ENCODE assay signal across 1 cellular context in genomic region chr17:65560628-65561371, GRCh38.
TF ChIP-seq lines count a peak whose summit lies in the region.

No MANE protein-coding gene starts in this region.

TF ChIP-seq in HepG2, 621 proteins besides CTCF, POLR2A, EP300 and RAD21 (continued from another document and continues in another):
- no peak for TF ChIP-seq SNAPC2 (CRISPR knock-in tag; IDR thresholded peaks at IDR 0.05)
- TF ChIP-seq, protein P1, sequence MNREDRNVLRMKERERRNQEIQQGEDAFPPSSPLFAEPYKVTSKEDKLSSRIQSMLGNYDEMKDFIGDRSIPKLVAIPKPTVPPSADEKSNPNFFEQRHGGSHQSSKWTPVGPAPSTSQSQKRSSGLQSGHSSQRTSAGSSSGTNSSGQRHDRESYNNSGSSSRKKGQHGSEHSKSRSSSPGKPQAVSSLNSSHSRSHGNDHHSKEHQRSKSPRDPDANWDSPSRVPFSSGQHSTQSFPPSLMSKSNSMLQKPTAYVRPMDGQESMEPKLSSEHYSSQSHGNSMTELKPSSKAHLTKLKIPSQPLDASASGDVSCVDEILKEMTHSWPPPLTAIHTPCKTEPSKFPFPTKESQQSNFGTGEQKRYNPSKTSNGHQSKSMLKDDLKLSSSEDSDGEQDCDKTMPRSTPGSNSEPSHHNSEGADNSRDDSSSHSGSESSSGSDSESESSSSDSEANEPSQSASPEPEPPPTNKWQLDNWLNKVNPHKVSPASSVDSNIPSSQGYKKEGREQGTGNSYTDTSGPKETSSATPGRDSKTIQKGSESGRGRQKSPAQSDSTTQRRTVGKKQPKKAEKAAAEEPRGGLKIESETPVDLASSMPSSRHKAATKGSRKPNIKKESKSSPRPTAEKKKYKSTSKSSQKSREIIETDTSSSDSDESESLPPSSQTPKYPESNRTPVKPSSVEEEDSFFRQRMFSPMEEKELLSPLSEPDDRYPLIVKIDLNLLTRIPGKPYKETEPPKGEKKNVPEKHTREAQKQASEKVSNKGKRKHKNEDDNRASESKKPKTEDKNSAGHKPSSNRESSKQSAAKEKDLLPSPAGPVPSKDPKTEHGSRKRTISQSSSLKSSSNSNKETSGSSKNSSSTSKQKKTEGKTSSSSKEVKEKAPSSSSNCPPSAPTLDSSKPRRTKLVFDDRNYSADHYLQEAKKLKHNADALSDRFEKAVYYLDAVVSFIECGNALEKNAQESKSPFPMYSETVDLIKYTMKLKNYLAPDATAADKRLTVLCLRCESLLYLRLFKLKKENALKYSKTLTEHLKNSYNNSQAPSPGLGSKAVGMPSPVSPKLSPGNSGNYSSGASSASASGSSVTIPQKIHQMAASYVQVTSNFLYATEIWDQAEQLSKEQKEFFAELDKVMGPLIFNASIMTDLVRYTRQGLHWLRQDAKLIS (CRISPR knock-in tag; IDR thresholded peaks at IDR 0.05), result 0 out of 2 replicates have a peak, but pooled peaks have one; percentile 73
- 0 out of 2 replicates have a peak, but pooled peaks have one; percentile 9 for TF ChIP-seq DNMT1 (CRISPR knock-in tag; IDR thresholded peaks at IDR 0.05)
- TF ChIP-seq BCL6 (CRISPR knock-in tag; IDR thresholded peaks at IDR 0.05), result peak; percentile 30; the same call in 1 of the 2 replicates
- TF ChIP-seq YEATS4 (CRISPR knock-in tag; IDR thresholded peaks at IDR 0.05; ENCODE audit: borderline replicate concordance), result peak; percentile 56; the same call in 1 of the 2 replicates
- TF ChIP-seq RFXAP (CRISPR knock-in tag; IDR thresholded peaks at IDR 0.05; ENCODE audit: borderline replicate concordance), result peak; percentile 47; the same call in 1 of the 2 replicates
- TF ChIP-seq HNRNPLL (IDR thresholded peaks at IDR 0.05; ENCODE audit: low read depth, low read length, poor library complexity, severe bottlenecking), result peak; percentile 88
- TF ChIP-seq FOXA3 (CRISPR knock-in tag; IDR thresholded peaks at IDR 0.05), result peak; percentile 2; the same call in 1 of the 2 replicates
- peak; percentile 56; the same call in 1 of the 2 replicates for TF ChIP-seq E2F1 (CRISPR knock-in tag; IDR thresholded peaks at IDR 0.05)
- TF ChIP-seq ZNF615 (CRISPR knock-in tag; IDR thresholded peaks at IDR 0.05; ENCODE audit: borderline replicate concordance), result no peak
- TF ChIP-seq CCDC6 (CRISPR knock-in tag; IDR thresholded peaks at IDR 0.05), result peak; percentile 57
- TF ChIP-seq, protein P2, sequence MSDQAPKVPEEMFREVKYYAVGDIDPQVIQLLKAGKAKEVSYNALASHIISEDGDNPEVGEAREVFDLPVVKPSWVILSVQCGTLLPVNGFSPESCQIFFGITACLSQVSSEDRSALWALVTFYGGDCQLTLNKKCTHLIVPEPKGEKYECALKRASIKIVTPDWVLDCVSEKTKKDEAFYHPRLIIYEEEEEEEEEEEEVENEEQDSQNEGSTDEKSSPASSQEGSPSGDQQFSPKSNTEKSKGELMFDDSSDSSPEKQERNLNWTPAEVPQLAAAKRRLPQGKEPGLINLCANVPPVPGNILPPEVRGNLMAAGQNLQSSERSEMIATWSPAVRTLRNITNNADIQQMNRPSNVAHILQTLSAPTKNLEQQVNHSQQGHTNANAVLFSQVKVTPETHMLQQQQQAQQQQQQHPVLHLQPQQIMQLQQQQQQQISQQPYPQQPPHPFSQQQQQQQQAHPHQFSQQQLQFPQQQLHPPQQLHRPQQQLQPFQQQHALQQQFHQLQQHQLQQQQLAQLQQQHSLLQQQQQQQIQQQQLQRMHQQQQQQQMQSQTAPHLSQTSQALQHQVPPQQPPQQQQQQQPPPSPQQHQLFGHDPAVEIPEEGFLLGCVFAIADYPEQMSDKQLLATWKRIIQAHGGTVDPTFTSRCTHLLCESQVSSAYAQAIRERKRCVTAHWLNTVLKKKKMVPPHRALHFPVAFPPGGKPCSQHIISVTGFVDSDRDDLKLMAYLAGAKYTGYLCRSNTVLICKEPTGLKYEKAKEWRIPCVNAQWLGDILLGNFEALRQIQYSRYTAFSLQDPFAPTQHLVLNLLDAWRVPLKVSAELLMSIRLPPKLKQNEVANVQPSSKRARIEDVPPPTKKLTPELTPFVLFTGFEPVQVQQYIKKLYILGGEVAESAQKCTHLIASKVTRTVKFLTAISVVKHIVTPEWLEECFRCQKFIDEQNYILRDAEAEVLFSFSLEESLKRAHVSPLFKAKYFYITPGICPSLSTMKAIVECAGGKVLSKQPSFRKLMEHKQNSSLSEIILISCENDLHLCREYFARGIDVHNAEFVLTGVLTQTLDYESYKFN (CRISPR knock-in tag; conservative IDR thresholded peaks at IDR 0.05), result peak; percentile 34; the same call in 1 of the 2 replicates
- TF ChIP-seq, protein P3, sequence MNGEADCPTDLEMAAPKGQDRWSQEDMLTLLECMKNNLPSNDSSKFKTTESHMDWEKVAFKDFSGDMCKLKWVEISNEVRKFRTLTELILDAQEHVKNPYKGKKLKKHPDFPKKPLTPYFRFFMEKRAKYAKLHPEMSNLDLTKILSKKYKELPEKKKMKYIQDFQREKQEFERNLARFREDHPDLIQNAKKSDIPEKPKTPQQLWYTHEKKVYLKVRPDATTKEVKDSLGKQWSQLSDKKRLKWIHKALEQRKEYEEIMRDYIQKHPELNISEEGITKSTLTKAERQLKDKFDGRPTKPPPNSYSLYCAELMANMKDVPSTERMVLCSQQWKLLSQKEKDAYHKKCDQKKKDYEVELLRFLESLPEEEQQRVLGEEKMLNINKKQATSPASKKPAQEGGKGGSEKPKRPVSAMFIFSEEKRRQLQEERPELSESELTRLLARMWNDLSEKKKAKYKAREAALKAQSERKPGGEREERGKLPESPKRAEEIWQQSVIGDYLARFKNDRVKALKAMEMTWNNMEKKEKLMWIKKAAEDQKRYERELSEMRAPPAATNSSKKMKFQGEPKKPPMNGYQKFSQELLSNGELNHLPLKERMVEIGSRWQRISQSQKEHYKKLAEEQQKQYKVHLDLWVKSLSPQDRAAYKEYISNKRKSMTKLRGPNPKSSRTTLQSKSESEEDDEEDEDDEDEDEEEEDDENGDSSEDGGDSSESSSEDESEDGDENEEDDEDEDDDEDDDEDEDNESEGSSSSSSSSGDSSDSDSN (CRISPR knock-in tag; IDR thresholded peaks at IDR 0.05), result peak; percentile 30; the same call in 1 of the 2 replicates
- TF ChIP-seq FOXA1 (IDR thresholded peaks at IDR 0.05), result no peak
- peak; percentile 48; the same call in 1 of the 2 replicates for TF ChIP-seq FOXA1 (CRISPR knock-in tag; IDR thresholded peaks at IDR 0.05)
- 0 out of 2 replicates have a peak, but pooled peaks have one; percentile 4 for TF ChIP-seq HNF4A (CRISPR knock-in tag; IDR thresholded peaks at IDR 0.05)
- 0 out of 2 replicates have a peak, but pooled peaks have one; percentile 11 for TF ChIP-seq DMAP1 (CRISPR knock-in tag; IDR thresholded peaks at IDR 0.05)
- TF ChIP-seq, protein P4, sequence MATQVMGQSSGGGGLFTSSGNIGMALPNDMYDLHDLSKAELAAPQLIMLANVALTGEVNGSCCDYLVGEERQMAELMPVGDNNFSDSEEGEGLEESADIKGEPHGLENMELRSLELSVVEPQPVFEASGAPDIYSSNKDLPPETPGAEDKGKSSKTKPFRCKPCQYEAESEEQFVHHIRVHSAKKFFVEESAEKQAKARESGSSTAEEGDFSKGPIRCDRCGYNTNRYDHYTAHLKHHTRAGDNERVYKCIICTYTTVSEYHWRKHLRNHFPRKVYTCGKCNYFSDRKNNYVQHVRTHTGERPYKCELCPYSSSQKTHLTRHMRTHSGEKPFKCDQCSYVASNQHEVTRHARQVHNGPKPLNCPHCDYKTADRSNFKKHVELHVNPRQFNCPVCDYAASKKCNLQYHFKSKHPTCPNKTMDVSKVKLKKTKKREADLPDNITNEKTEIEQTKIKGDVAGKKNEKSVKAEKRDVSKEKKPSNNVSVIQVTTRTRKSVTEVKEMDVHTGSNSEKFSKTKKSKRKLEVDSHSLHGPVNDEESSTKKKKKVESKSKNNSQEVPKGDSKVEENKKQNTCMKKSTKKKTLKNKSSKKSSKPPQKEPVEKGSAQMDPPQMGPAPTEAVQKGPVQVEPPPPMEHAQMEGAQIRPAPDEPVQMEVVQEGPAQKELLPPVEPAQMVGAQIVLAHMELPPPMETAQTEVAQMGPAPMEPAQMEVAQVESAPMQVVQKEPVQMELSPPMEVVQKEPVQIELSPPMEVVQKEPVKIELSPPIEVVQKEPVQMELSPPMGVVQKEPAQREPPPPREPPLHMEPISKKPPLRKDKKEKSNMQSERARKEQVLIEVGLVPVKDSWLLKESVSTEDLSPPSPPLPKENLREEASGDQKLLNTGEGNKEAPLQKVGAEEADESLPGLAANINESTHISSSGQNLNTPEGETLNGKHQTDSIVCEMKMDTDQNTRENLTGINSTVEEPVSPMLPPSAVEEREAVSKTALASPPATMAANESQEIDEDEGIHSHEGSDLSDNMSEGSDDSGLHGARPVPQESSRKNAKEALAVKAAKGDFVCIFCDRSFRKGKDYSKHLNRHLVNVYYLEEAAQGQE (IDR thresholded peaks at IDR 0.05; ENCODE audit: borderline replicate concordance in 1 of 2, low read depth in 1 of 2, low read length in 2 of 2), result peak in 1 of 2 experiments; percentile 64; a peak in 1 of 4 replicates
- peak; percentile 64; the same call in 1 of the 2 replicates for TF ChIP-seq RXRA (CRISPR knock-in tag; IDR thresholded peaks at IDR 0.05)
- TF ChIP-seq ZNF451 (CRISPR knock-in tag; IDR thresholded peaks at IDR 0.05), result no peak
- peak; percentile 75 for TF ChIP-seq TAF1 (CRISPR knock-in tag; IDR thresholded peaks at IDR 0.05)
- TF ChIP-seq POLR2AphosphoS5 (IDR thresholded peaks at IDR 0.05; ENCODE audit: low read depth, low read length), result peak; percentile 76
- TF ChIP-seq, protein P5, sequence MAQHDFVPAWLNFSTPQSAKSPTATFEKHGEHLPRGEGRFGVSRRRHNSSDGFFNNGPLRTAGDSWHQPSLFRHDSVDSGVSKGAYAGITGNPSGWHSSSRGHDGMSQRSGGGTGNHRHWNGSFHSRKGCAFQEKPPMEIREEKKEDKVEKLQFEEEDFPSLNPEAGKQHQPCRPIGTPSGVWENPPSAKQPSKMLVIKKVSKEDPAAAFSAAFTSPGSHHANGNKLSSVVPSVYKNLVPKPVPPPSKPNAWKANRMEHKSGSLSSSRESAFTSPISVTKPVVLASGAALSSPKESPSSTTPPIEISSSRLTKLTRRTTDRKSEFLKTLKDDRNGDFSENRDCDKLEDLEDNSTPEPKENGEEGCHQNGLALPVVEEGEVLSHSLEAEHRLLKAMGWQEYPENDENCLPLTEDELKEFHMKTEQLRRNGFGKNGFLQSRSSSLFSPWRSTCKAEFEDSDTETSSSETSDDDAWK (CRISPR knock-in tag; IDR thresholded peaks at IDR 0.05), result no peak
- peak; percentile 47; the same call in 1 of the 2 replicates for TF ChIP-seq ZNF746 (CRISPR knock-in tag; IDR thresholded peaks at IDR 0.05)
- TF ChIP-seq THAP11 (CRISPR knock-in tag; IDR thresholded peaks at IDR 0.05), result 0 out of 2 replicates have a peak, but pooled peaks have one; percentile 41
- TF ChIP-seq, protein P6, sequence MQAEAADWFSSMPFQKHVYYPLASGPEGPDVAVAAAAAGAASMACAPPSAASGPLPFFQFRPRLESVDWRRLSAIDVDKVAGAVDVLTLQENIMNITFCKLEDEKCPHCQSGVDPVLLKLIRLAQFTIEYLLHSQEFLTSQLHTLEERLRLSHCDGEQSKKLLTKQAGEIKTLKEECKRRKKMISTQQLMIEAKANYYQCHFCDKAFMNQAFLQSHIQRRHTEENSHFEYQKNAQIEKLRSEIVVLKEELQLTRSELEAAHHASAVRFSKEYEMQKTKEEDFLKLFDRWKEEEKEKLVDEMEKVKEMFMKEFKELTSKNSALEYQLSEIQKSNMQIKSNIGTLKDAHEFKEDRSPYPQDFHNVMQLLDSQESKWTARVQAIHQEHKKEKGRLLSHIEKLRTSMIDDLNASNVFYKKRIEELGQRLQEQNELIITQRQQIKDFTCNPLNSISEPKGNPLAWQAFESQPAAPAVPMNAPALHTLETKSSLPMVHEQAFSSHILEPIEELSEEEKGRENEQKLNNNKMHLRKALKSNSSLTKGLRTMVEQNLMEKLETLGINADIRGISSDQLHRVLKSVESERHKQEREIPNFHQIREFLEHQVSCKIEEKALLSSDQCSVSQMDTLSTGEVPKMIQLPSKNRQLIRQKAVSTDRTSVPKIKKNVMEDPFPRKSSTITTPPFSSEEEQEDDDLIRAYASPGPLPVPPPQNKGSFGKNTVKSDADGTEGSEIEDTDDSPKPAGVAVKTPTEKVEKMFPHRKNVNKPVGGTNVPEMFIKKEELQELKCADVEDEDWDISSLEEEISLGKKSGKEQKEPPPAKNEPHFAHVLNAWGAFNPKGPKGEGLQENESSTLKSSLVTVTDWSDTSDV (CRISPR knock-in tag; IDR thresholded peaks at IDR 0.05), result 0 out of 2 replicates have a peak, but pooled peaks have one; percentile 22
- TF ChIP-seq ZNF17 (CRISPR knock-in tag; IDR thresholded peaks at IDR 0.05), result no peak
- TF ChIP-seq NR2F2 (IDR thresholded peaks at IDR 0.05; ENCODE audit: borderline replicate concordance, low read depth), result peak; percentile 36; the same call in 1 of the 2 replicates
- no peak; the same call in 1 of the 2 replicates for TF ChIP-seq ZNF772 (CRISPR knock-in tag; IDR thresholded peaks at IDR 0.05)
- TF ChIP-seq, protein P7, sequence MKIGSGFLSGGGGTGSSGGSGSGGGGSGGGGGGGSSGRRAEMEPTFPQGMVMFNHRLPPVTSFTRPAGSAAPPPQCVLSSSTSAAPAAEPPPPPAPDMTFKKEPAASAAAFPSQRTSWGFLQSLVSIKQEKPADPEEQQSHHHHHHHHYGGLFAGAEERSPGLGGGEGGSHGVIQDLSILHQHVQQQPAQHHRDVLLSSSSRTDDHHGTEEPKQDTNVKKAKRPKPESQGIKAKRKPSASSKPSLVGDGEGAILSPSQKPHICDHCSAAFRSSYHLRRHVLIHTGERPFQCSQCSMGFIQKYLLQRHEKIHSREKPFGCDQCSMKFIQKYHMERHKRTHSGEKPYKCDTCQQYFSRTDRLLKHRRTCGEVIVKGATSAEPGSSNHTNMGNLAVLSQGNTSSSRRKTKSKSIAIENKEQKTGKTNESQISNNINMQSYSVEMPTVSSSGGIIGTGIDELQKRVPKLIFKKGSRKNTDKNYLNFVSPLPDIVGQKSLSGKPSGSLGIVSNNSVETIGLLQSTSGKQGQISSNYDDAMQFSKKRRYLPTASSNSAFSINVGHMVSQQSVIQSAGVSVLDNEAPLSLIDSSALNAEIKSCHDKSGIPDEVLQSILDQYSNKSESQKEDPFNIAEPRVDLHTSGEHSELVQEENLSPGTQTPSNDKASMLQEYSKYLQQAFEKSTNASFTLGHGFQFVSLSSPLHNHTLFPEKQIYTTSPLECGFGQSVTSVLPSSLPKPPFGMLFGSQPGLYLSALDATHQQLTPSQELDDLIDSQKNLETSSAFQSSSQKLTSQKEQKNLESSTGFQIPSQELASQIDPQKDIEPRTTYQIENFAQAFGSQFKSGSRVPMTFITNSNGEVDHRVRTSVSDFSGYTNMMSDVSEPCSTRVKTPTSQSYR (CRISPR knock-in tag; IDR thresholded peaks at IDR 0.05; ENCODE audit: borderline replicate concordance), result peak; percentile 8; the same call in 1 of the 2 replicates
